23 cellular contexts compared by ENCODE assay signal in the genomic region with DNA sequence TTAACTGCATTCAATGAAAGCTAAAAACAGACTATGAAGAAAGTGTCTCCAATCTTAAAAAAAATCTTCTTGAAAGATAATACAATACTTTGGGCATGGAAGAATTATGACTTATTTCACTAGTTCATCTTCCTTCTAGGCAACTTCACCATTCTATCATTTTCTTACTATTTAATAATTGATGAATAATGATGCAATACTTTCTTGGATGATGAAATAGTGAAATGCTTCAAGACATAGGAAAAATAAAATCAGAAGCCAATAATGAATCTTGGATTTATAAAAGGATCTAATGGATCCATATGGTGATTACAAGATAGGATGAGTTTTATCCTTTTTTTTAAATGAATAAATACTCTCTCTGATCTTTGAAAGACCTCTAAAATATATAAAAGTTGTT. TPM values are rescaled to one million over a fixed set of nuclear protein-coding genes. Genes with fewer than 3 reads are reported as not detected.
"Had no signal": no experiment of that assay in that cellular context is flagged by ENCODE, and none has a peak within 500 bp of the region (broad histone marks: within the 10 kb centered on the region; RNA-seq: fewer than 3 reads in every experiment).

No MANE protein-coding gene starts in this region.

- H3K4me3 ChIP-seq: adrenal gland, body of pancreas had no signal

- H3K36me3 Mint-ChIP-seq: activated CD8-positive, alpha-beta memory T cell treated with anti-CD3 and anti-CD28 coated beads, Interleukin-2, amount 10 ng/mL, durations not matched to agents 7 days and 5 days; activated naive CD4-positive, alpha-beta T cell treated with anti-CD3 and anti-CD28 coated beads, Interleukin-2, amount 50 U/mL, for 24 hours; activated naive CD8-positive, alpha-beta T cell treated with anti-CD3 and anti-CD28 coated beads for 36 hours had no signal

- DNase-seq: activated B cell treated with CpG ODN at 0.5 μM for 24 hours, cerebellar nuclear complex had no signal

- H3K4me1 Mint-ChIP-seq: activated B cell treated with CpG ODN at 0.5 μM for 24 hours; activated naive CD4-positive, alpha-beta T cell treated with anti-CD3 and anti-CD28 coated beads, Interleukin-2, amount 50 U/mL, for 24 hours had no signal

- H3K4me1 ChIP-seq: adrenal gland, body of pancreas, foreskin keratinocyte had no signal

- H3K9me3 Mint-ChIP-seq: activated B cell treated with CpG ODN at 0.5 μM for 24 hours; activated naive CD4-positive, alpha-beta T cell treated with anti-CD3 and anti-CD28 coated beads for 36 hours; activated naive CD4-positive, alpha-beta T cell treated with anti-CD3 and anti-CD28 coated beads, Interleukin-2, amount 50 U/mL, for 24 hours; activated naive CD8-positive, alpha-beta T cell treated with anti-CD3 and anti-CD28 coated beads for 36 hours; activated naive CD8-positive, alpha-beta T cell treated with anti-CD3 and anti-CD28 coated beads, Interleukin-2, amount 50 U/mL, for 24 hours; activated T-helper 1 cell treated with anti-CD3 and anti-CD28 coated beads, Interleukin-12 subunit alpha, Interleukin-12 subunit beta, Interleukin-2, Interleukin-4 antibody, amounts not matched to agents 30 ng/mL and 10 ng/mL and 1 ng/mL, durations not matched to agents 14 hours and 24 hours and 36 hours; activated T-helper 2 cell treated with anti-CD3 and anti-CD28 coated beads, Interferon-gamma antibody, Interleukin-2, Interleukin-4, amounts not matched to agents 10 μg/mL and 5 μg/mL and 100 μg/mL, durations not matched to agents 14 hours and 24 hours and 36 hours; dendritic cell treated with granulocyte-macrophage colony-stimulating factor and Interleukin-4, amounts not matched to agents 40 ng/mL and 50 ng/mL, for 4 days; effector memory CD8-positive, alpha-beta T cell; T-helper 2 cell treated with Interferon-gamma antibody and Interleukin-4, amounts not matched to agents 5 μg/mL and 100 μg/mL, for 36 hours had no signal

- H3K27ac ChIP-seq: adrenal gland, body of pancreas, coronary artery, esophagus muscularis mucosa, foreskin keratinocyte, gastroesophageal sphincter, WERI-Rb-1 had no signal

- H3K9me3 ChIP-seq: adrenal gland, body of pancreas, esophagus muscularis mucosa, gastroesophageal sphincter had no signal

- ATAC-seq: activated CD4-positive, CD25-positive, alpha-beta regulatory T cell treated with anti-CD3 and anti-CD28 coated beads, Interleukin-2, amount 50 U/mL, for 24 hours; activated CD8-positive, alpha-beta T cell treated with anti-CD3 and anti-CD28 coated beads, Interleukin-2, amount 10 ng/mL, durations not matched to agents 7 days and 5 days; activated naive CD8-positive, alpha-beta T cell treated with anti-CD3 and anti-CD28 coated beads, Interleukin-2, amount 50 U/mL, for 24 hours had no signal

- H3K27me3 ChIP-seq: body of pancreas had no signal

- H3K4me3 Mint-ChIP-seq: activated B cell treated with CpG ODN at 0.5 μM for 24 hours; activated CD8-positive, alpha-beta memory T cell treated with anti-CD3 and anti-CD28 coated beads, Interleukin-2, amount 10 ng/mL, durations not matched to agents 7 days and 5 days; activated CD8-positive, alpha-beta T cell treated with anti-CD3 and anti-CD28 coated beads, Interleukin-2, amount 10 ng/mL, durations not matched to agents 7 days and 5 days; activated naive CD4-positive, alpha-beta T cell treated with anti-CD3 and anti-CD28 coated beads for 36 hours; activated naive CD4-positive, alpha-beta T cell treated with anti-CD3 and anti-CD28 coated beads, Interleukin-2, amount 50 U/mL, for 24 hours; activated naive CD8-positive, alpha-beta T cell treated with anti-CD3 and anti-CD28 coated beads for 36 hours; activated naive CD8-positive, alpha-beta T cell treated with anti-CD3 and anti-CD28 coated beads, Interleukin-2, amount 50 U/mL, for 24 hours; activated T-helper 1 cell treated with anti-CD3 and anti-CD28 coated beads, Interleukin-12 subunit alpha, Interleukin-12 subunit beta, Interleukin-2, Interleukin-4 antibody, amounts not matched to agents 30 ng/mL and 10 ng/mL and 1 ng/mL, durations not matched to agents 14 hours and 24 hours and 36 hours; dendritic cell treated with granulocyte-macrophage colony-stimulating factor and Interleukin-4, amounts not matched to agents 40 ng/mL and 50 ng/mL, for 4 days; effector memory CD8-positive, alpha-beta T cell; T-helper 17 cell; T-helper 2 cell treated with Interferon-gamma antibody and Interleukin-4, amounts not matched to agents 5 μg/mL and 100 μg/mL, for 36 hours had no signal

- H3K27ac Mint-ChIP-seq: activated B cell treated with CpG ODN at 0.5 μM for 24 hours; activated CD8-positive, alpha-beta memory T cell treated with anti-CD3 and anti-CD28 coated beads, Interleukin-2, amount 10 ng/mL, durations not matched to agents 7 days and 5 days; activated CD8-positive, alpha-beta T cell treated with anti-CD3 and anti-CD28 coated beads, Interleukin-2, amount 10 ng/mL, durations not matched to agents 7 days and 5 days; activated naive CD4-positive, alpha-beta T cell treated with anti-CD3 and anti-CD28 coated beads for 36 hours; activated naive CD4-positive, alpha-beta T cell treated with anti-CD3 and anti-CD28 coated beads, Interleukin-2, amount 50 U/mL, for 24 hours; activated naive CD8-positive, alpha-beta T cell treated with anti-CD3 and anti-CD28 coated beads for 36 hours; activated naive CD8-positive, alpha-beta T cell treated with anti-CD3 and anti-CD28 coated beads, Interleukin-2, amount 50 U/mL, for 24 hours; activated T-helper 1 cell treated with anti-CD3 and anti-CD28 coated beads, Interleukin-12 subunit alpha, Interleukin-12 subunit beta, Interleukin-2, Interleukin-4 antibody, amounts not matched to agents 30 ng/mL and 10 ng/mL and 1 ng/mL, durations not matched to agents 14 hours and 24 hours and 36 hours; activated T-helper 2 cell treated with anti-CD3 and anti-CD28 coated beads, Interferon-gamma antibody, Interleukin-2, Interleukin-4, amounts not matched to agents 10 μg/mL and 5 μg/mL and 100 μg/mL, durations not matched to agents 14 hours and 24 hours and 36 hours; dendritic cell treated with granulocyte-macrophage colony-stimulating factor and Interleukin-4, amounts not matched to agents 40 ng/mL and 50 ng/mL, for 4 days; effector memory CD8-positive, alpha-beta T cell; T-helper 17 cell; T-helper 2 cell treated with Interferon-gamma antibody and Interleukin-4, amounts not matched to agents 5 μg/mL and 100 μg/mL, for 36 hours had no signal

- H3K36me3 ChIP-seq: adrenal gland, esophagus muscularis mucosa, gastroesophageal sphincter, WERI-Rb-1 had no signal

RNA-seq across cellular contexts. Expression of gene DMBT1, which starts 4.4 kb away (rescaled TPM):
- total RNA-seq: activated B cell treated with CpG ODN at 0.5 μM for 24 hours; activated CD8-positive, alpha-beta memory T cell treated with anti-CD3 and anti-CD28 coated beads for 36 hours; activated CD8-positive, alpha-beta memory T cell treated with anti-CD3 and anti-CD28 coated beads, Interleukin-2, amount 10 ng/mL, durations not matched to agents 7 days and 5 days; activated CD8-positive, alpha-beta T cell treated with anti-CD3 and anti-CD28 coated beads, Interleukin-2, amount 10 ng/mL, durations not matched to agents 7 days and 5 days; activated naive CD4-positive, alpha-beta T cell treated with anti-CD3 and anti-CD28 coated beads for 36 hours; activated naive CD8-positive, alpha-beta T cell treated with anti-CD3 and anti-CD28 coated beads for 36 hours; activated T-helper 1 cell treated with anti-CD3 and anti-CD28 coated beads, Interleukin-12 subunit alpha, Interleukin-12 subunit beta, Interleukin-2, Interleukin-4 antibody, amounts not matched to agents 30 ng/mL and 10 ng/mL and 1 ng/mL, durations not matched to agents 14 hours and 24 hours and 36 hours; activated T-helper 2 cell treated with anti-CD3 and anti-CD28 coated beads, Interferon-gamma antibody, Interleukin-2, Interleukin-4, amounts not matched to agents 10 μg/mL and 5 μg/mL and 100 μg/mL, durations not matched to agents 14 hours and 24 hours and 36 hours; T-helper 17 cell had no signal
